Comparison of ENCODE assay signal across 30 cellular contexts in genomic region chr19:5533257-5533656, GRCh38. TPM values are rescaled to one million over a fixed set of nuclear protein-coding genes. Genes with fewer than 3 reads are reported as not detected.
"Had no signal": no experiment of that assay in that cellular context is flagged by ENCODE, and none has a peak within 500 bp of the region (broad histone marks: within the 10 kb centered on the region; RNA-seq: fewer than 3 reads in every experiment).

No MANE protein-coding gene starts in this region.

- H3K27ac ChIP-seq: colonic mucosa, coronary artery, dorsolateral prefrontal cortex, epithelial cell of prostate, esophagus muscularis mucosa, esophagus squamous epithelium, foreskin keratinocyte, gastrocnemius medialis, gastroesophageal sphincter, heart left ventricle, heart right ventricle had no signal

- H3K36me3 ChIP-seq: colonic mucosa, esophagus muscularis mucosa, esophagus squamous epithelium, gastrocnemius medialis, gastroesophageal sphincter, heart left ventricle, heart right ventricle had no signal

- H3K4me1 ChIP-seq: colonic mucosa, gastrocnemius medialis had no signal

- H3K4me3 ChIP-seq: colonic mucosa, coronary artery, dorsolateral prefrontal cortex, esophagus muscularis mucosa, esophagus squamous epithelium, gastrocnemius medialis, gastroesophageal sphincter, heart left ventricle, heart right ventricle had no signal

- H3K9me3 ChIP-seq: colonic mucosa had no signal

- H3K27ac Mint-ChIP-seq: dendritic cell treated with granulocyte-macrophage colony-stimulating factor and Interleukin-4, amounts not matched to agents 40 ng/mL and 50 ng/mL, for 4 days; effector memory CD8-positive, alpha-beta T cell; endodermal cell had no signal

- H3K4me3 Mint-ChIP-seq: dendritic cell treated with granulocyte-macrophage colony-stimulating factor and Interleukin-4, amounts not matched to agents 40 ng/mL and 50 ng/mL, for 4 days; effector memory CD8-positive, alpha-beta T cell; endodermal cell had no signal

- ATAC-seq: effector memory CD8-positive, alpha-beta T cell; esophagus mucosa; foreskin keratinocyte; gastrocnemius medialis; gastroesophageal sphincter; heart left ventricle; heart right ventricle had no signal

- DNase-seq: colonic mucosa; cortex of kidney; dermis blood vessel endothelial cell; dorsolateral prefrontal cortex; effector CD4-positive, alpha-beta T cell; effector CD8-positive, alpha-beta T cell; effector memory CD4-positive, alpha-beta T cell; effector memory CD8-positive, alpha-beta T cell; endodermal cell; erythroblast; esophagus squamous epithelium; foreskin fibroblast; foreskin keratinocyte; foreskin melanocyte; gastrocnemius medialis; glutamatergic neuron; head of caudate nucleus; heart left ventricle; heart right ventricle had no signal

- H3K27me3 ChIP-seq: foreskin keratinocyte had no signal

RNA-seq across cellular contexts. Expression of gene TINCR, which starts 34.5 kb away (rescaled TPM):
- total RNA-seq: dermis microvascular lymphatic vessel endothelial cell, endothelial cell of umbilical vein, epithelial cell of proximal tubule, fibroblast of villous mesenchyme, glomerular endothelial cell had no signal
